In genomic region chr15:55530861-55531313, GRCh38 we compare ENCODE assay signal across 13 cellular contexts. TPM values are rescaled to one million over a fixed set of nuclear protein-coding genes. Genes with fewer than 3 reads are reported as not detected.
A peak's percentile ranks its signal among the peaks of the same experiment; 100 is the strongest.
DNase-seq lines count a peak whose midpoint lies in the region; ATAC-seq and TF ChIP-seq lines count a peak whose summit lies in the region.
"Had no signal": no experiment of that assay in that cellular context is flagged by ENCODE, and none has a peak within 500 bp of the region (broad histone marks: within the 10 kb centered on the region; RNA-seq: fewer than 3 reads in every experiment).

No MANE protein-coding gene starts in this region.

- CTCF ChIA-PET in naive thymus-derived CD4-positive, alpha-beta T cell (lab: Charles Lee): no interaction called here

- H3K27ac ChIP-seq in thyroid gland: peak overlapping the region; percentile 34 to 60 (median 47)
- no peak overlapping the region for H3K27ac ChIP-seq in naive thymus-derived CD4-positive, alpha-beta T cell (ENCODE audit: low read depth, low read length)
- H3K27ac ChIP-seq in neuronal stem cell (replicated peaks; ENCODE audit: low read length): no peak overlapping the region
- H3K27ac ChIP-seq: tibial nerve had no signal

- H3K4me3 ChIP-seq in foreskin fibroblast (ENCODE audit: low read depth in 1 of 2, low read length in 2 of 2) (no peak overlapping the region), thyroid gland (replicated peaks in 1 of 3) (no peak overlapping the region), neuronal stem cell (ENCODE audit: low read length in 2 of 2) (no peak overlapping the region)
- H3K4me3 ChIP-seq in naive thymus-derived CD4-positive, alpha-beta T cell (ENCODE audit: low read length): no peak overlapping the region
- H3K4me3 ChIP-seq: tibial nerve had no signal

- H3K9me3 ChIP-seq in thyroid gland (no peaks in the 10 kb centered on the region), neuronal stem cell (replicated peaks in 1 of 2; ENCODE audit: control insufficient read depth in 2 of 2, insufficient read depth in 1 of 2, low read depth in 1 of 2, low read length in 2 of 2) (peaks cover 3 to 4% of the 10 kb centered on the region in 2 donors)
- H3K9me3 ChIP-seq in naive thymus-derived CD4-positive, alpha-beta T cell (ENCODE audit: control insufficient read depth in 2 of 3, low read length in 3 of 3): no peaks in the 10 kb centered on the region

- H4K91ac ChIP-seq in neuronal stem cell (ENCODE audit: low read depth, low read length, poor library complexity): no peak overlapping the region

- peaks cover 0 to 5% (median 0%) of the 10 kb centered on the region in 11 donors for H3K9me3 Mint-ChIP-seq in naive thymus-derived CD4-positive, alpha-beta T cell
- H3K9me3 Mint-ChIP-seq: activated naive CD8-positive, alpha-beta T cell treated with anti-CD3 and anti-CD28 coated beads, Interleukin-2, amount 50 U/mL, for 24 hours had no signal

- peaks cover 0 to 21% of the 10 kb centered on the region in 2 donors for H3K4me1 ChIP-seq in thyroid gland
- no peaks in the 10 kb centered on the region for H3K4me1 ChIP-seq in naive thymus-derived CD4-positive, alpha-beta T cell (ENCODE audit: control insufficient read depth in 2 of 2, insufficient read depth in 2 of 2, low read length in 2 of 2)
- H3K4me1 ChIP-seq in neuronal stem cell (ENCODE audit: control insufficient read depth in 2 of 2, insufficient read depth in 1 of 2, low read depth in 1 of 2, low read length in 2 of 2): no peaks in the 10 kb centered on the region
- H3K4me1 ChIP-seq: tibial nerve had no signal

- H3K4ac ChIP-seq in neuronal stem cell (ENCODE audit: low read length): no peak overlapping the region

- H3K4me2 ChIP-seq in neuronal stem cell (ENCODE audit: insufficient read depth, low read length, poor library complexity, severe bottlenecking): no peak overlapping the region

- no peak overlapping the region for H3K9ac ChIP-seq in neuronal stem cell (ENCODE audit: low read depth, low read length, poor library complexity)

- DNase-seq in NCI-H82 (lab: John Stamatoyannopoulos, UW) (peak; percentile 21), NCI-H82 treated with DMSO at 0.1 percent for 48 hours (lab: John Stamatoyannopoulos, UW; ENCODE audit: unreplicated experiment) (no peak), foreskin fibroblast (peak; percentile 12 to 42), thyroid gland (peak; percentile 77 to 79), NCI-H2081 (lab: John Stamatoyannopoulos, UW) (no peak), neuronal stem cell (ENCODE audit: low spot score) (no peak)
- DNase-seq in naive thymus-derived CD4-positive, alpha-beta T cell: no peak
- DNase-seq: activated naive CD8-positive, alpha-beta T cell treated with anti-CD3 and anti-CD28 coated beads, Interleukin-2, amount 50 U/mL, for 24 hours; H7; NCI-H524 had no signal

- POLR2A ChIA-PET in naive thymus-derived CD4-positive, alpha-beta T cell (lab: Charles Lee): no interaction called here

- H4K8ac ChIP-seq in neuronal stem cell (ENCODE audit: low read depth, low read length): no peak overlapping the region

- no peak overlapping the region for H2BK15ac ChIP-seq in neuronal stem cell (ENCODE audit: low read length)

- peaks cover 5 to 18% (median 7%) of the 10 kb centered on the region in 5 donors for H3K27me3 Mint-ChIP-seq in naive thymus-derived CD4-positive, alpha-beta T cell

- H3K18ac ChIP-seq in neuronal stem cell (ENCODE audit: low read length): no peak overlapping the region

- H2AFZ ChIP-seq in neuronal stem cell (ENCODE audit: low read length): no peak overlapping the region

- no peaks in the 10 kb centered on the region for H3K27me3 ChIP-seq in thyroid gland
- H3K27me3 ChIP-seq in naive thymus-derived CD4-positive, alpha-beta T cell (ENCODE audit: control insufficient read depth in 2 of 2, insufficient read depth in 2 of 2, low read length in 2 of 2): no peaks in the 10 kb centered on the region
- no peaks in the 10 kb centered on the region for H3K27me3 ChIP-seq in neuronal stem cell (ENCODE audit: control insufficient read depth in 3 of 3, insufficient read depth in 3 of 3, low read depth in 1 of 3, low read length in 3 of 3)
- H3K27me3 ChIP-seq: tibial nerve had no signal

- H2BK120ac ChIP-seq in neuronal stem cell (ENCODE audit: low read depth, low read length): no peak overlapping the region

- H3K36me3 Mint-ChIP-seq in naive thymus-derived CD4-positive, alpha-beta T cell: peaks cover 0 to 5% (median 0%) of the 10 kb centered on the region in 5 donors

- intact Hi-C loops in thyroid gland (cut with DNase I): no loop called here
- intact Hi-C loops in naive thymus-derived CD4-positive, alpha-beta T cell (cut with micrococcal nuclease): no loop called here

- no peak overlapping the region for H2AK5ac ChIP-seq in neuronal stem cell (ENCODE audit: low read depth, low read length)

- TF ChIP-seq POLR2A in Raji (IDR thresholded peaks at IDR 0.05; ENCODE audit: insufficient read depth, low read depth, low read length) (0 out of 2 replicates have a peak, but pooled peaks have one; percentile 21), thyroid gland (IDR thresholded peaks at IDR 0.05) (no peak)

- peaks cover 1% of the 10 kb centered on the region for H3K79me1 ChIP-seq in neuronal stem cell (ENCODE audit: low read depth, low read length)

- WGBS in thyroid gland, 2 donors: 13 to 26% methylated on average over 4 of the region's 4 CpGs
- WGBS in neuronal stem cell (ENCODE audit: extremely low coverage in 2 of 2, insufficient read length in 2 of 2, insufficient replicate concordance in 1 of 2), 2 donors: no CpG with 5 or more reads among the region's 4 CpGs

- H3K4me1 Mint-ChIP-seq in naive thymus-derived CD4-positive, alpha-beta T cell: peaks cover 0 to 4% (median 0%) of the 10 kb centered on the region in 7 donors
- H3K4me1 Mint-ChIP-seq: activated naive CD8-positive, alpha-beta T cell treated with anti-CD3 and anti-CD28 coated beads, Interleukin-2, amount 50 U/mL, for 24 hours had no signal

- no peak overlapping the region for H2BK5ac ChIP-seq in neuronal stem cell (ENCODE audit: low read length)

- no peak for TF ChIP-seq CTCF in foreskin fibroblast (IDR thresholded peaks at IDR 0.05; ENCODE audit: low read depth, low read length)
- TF ChIP-seq CTCF in thyroid gland (IDR thresholded peaks at IDR 0.05): no peak

- H3K23ac ChIP-seq in neuronal stem cell (ENCODE audit: low read depth, low read length, poor library complexity): no peak overlapping the region

- ATAC-seq in naive thymus-derived CD4-positive, alpha-beta T cell: no peak
- ATAC-seq: activated naive CD8-positive, alpha-beta T cell treated with anti-CD3 and anti-CD28 coated beads, Interleukin-2, amount 50 U/mL, for 24 hours had no signal

- H3K36me3 ChIP-seq in thyroid gland (no peaks in the 10 kb centered on the region), neuronal stem cell (replicated peaks in 1 of 2; ENCODE audit: control insufficient read depth in 2 of 2, insufficient read depth in 2 of 2, low read length in 2 of 2) (no peaks in the 10 kb centered on the region)
- no peaks in the 10 kb centered on the region for H3K36me3 ChIP-seq in naive thymus-derived CD4-positive, alpha-beta T cell (ENCODE audit: control insufficient read depth in 2 of 3, insufficient read depth in 3 of 3, low read length in 3 of 3)
- H3K36me3 ChIP-seq: tibial nerve had no signal

- H3K4me3 Mint-ChIP-seq in naive thymus-derived CD4-positive, alpha-beta T cell: no peak overlapping the region
- H3K4me3 Mint-ChIP-seq: activated naive CD8-positive, alpha-beta T cell treated with anti-CD3 and anti-CD28 coated beads, Interleukin-2, amount 50 U/mL, for 24 hours had no signal

- no peak overlapping the region for H2BK12ac ChIP-seq in neuronal stem cell (ENCODE audit: low read length)

- no peak overlapping the region for H3K14ac ChIP-seq in neuronal stem cell (ENCODE audit: low read length)

- no peak overlapping the region for H3K27ac Mint-ChIP-seq in naive thymus-derived CD4-positive, alpha-beta T cell
- H3K27ac Mint-ChIP-seq: activated naive CD8-positive, alpha-beta T cell treated with anti-CD3 and anti-CD28 coated beads, Interleukin-2, amount 50 U/mL, for 24 hours had no signal

RNA-seq across cellular contexts. Expression of gene DNAAF4, which starts 22.9 kb away (rescaled TPM):
- 10 to 100 TPM; 10.3 to 16.3 (median 12.9) TPM for total RNA-seq in thyroid gland
- total RNA-seq in naive thymus-derived CD4-positive, alpha-beta T cell: 1 to 10 TPM in 2 of 5 experiments, under 1 TPM in 2, not detected in 1; 0.27 to 1.3 (median 0.82) TPM
- polyA plus RNA-seq in naive thymus-derived CD4-positive, alpha-beta T cell: under 1 TPM in 1 of 2 donors, not detected in 1; 0.50 TPM
- polyA plus RNA-seq in neuronal stem cell (2013, experiment 1 of 2): 9.3 TPM
- 10.0 TPM for polyA plus RNA-seq in neuronal stem cell (2013, experiment 2 of 2)
- total RNA-seq: T-helper 1 cell treated with Interleukin-12 subunit alpha and Interleukin-12 subunit beta and Interleukin-4 antibody, amounts not matched to agents 30 ng/mL and 1 ng/mL, for 36 hours had no signal

RNA-seq across cellular contexts. Expression of gene PYGO1, which starts 57.3 kb away (rescaled TPM):
- total RNA-seq in thyroid gland: 10 to 100 TPM; 19.4 to 30.1 (median 23.1) TPM
- not detected for total RNA-seq in naive thymus-derived CD4-positive, alpha-beta T cell
- not detected for polyA plus RNA-seq in naive thymus-derived CD4-positive, alpha-beta T cell
- 10.5 TPM for polyA plus RNA-seq in neuronal stem cell (2013, experiment 1 of 2)
- polyA plus RNA-seq in neuronal stem cell (2013, experiment 2 of 2): 10.6 TPM
- total RNA-seq: T-helper 1 cell treated with Interleukin-12 subunit alpha and Interleukin-12 subunit beta and Interleukin-4 antibody, amounts not matched to agents 30 ng/mL and 1 ng/mL, for 36 hours had no signal

Comparison
In these comparisons a context has a peak if more than half of its experiments do, and no peak if none do; other contexts are left out.
1. DNase-seq: peak in NCI-H82 (single experiment), foreskin fibroblast (2 of 2) and thyroid gland (2 of 2); none in NCI-H82 treated with DMSO at 0.1 percent for 48 hours (single experiment), naive thymus-derived CD4-positive, alpha-beta T cell (0 of 9), NCI-H2081 (0 of 2) and neuronal stem cell (single experiment).
2. H3K27ac ChIP-seq: peak in thyroid gland (3 of 3); none in naive thymus-derived CD4-positive, alpha-beta T cell (single experiment) and neuronal stem cell (single experiment).
3. RNA of gene DNAAF4, which starts 22.9 kb away (total RNA-seq): 10.3 to 16.3 TPM in thyroid gland; 0.27 to 1.3 TPM in naive thymus-derived CD4-positive, alpha-beta T cell; every median in the first group is over 4 times any median in the second.
4. RNA of gene PYGO1, which starts 57.3 kb away (total RNA-seq): 19.4 to 30.1 TPM in thyroid gland; not detected in naive thymus-derived CD4-positive, alpha-beta T cell; every median in the first group is over 10 times any median in the second.